Comparison of ENCODE assay signal across 9 cellular contexts in the genomic region with DNA sequence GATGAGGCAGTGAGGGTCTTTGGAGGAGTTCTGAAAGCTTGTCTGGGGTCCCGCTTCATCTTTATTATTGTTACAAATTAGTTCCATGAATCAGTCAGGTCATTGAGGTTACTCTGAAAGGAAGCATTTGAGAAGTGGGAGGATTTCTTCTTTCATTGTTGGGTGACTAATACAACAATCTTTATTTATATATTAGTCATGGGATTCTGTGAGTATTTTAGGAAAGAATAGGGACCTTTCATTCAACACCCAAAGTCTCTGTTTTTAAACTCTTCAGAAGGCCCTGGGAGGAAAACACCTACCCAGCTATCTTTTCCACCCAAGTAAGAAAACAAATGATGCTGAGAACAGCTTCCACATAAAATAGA.
DNase-seq lines count a peak whose midpoint lies in the region; TF ChIP-seq lines count a peak whose summit lies in the region.
"Had no signal": no experiment of that assay in that cellular context is flagged by ENCODE, and none has a peak within 500 bp of the region (broad histone marks: within the 10 kb centered on the region; RNA-seq: fewer than 3 reads in every experiment).

No MANE protein-coding gene starts in this region.

- TF ChIP-seq POLR2A in erythroblast (IDR thresholded peaks at IDR 0.05; ENCODE audit: low read length), result no peak

- H3K27ac Mint-ChIP-seq in glutamatergic neuron (ENCODE audit: unreplicated experiment), result no peak overlapping the region

- H3K27ac ChIP-seq in mammary epithelial cell (ENCODE audit: insufficient read depth, low read depth, low read length) (peak overlapping the region; percentile 98), mesodermal cell (ENCODE audit: low read depth, low read length, severe bottlenecking) (peak overlapping the region; percentile 58)

- no CpG with 5 or more reads among the region's 1 CpG for WGBS in mammary epithelial cell (ENCODE audit: low coverage, missing lambda C conversion rate)
- WGBS in mesodermal cell (ENCODE audit: insufficient coverage in 2 of 2), 2 experiments, result no CpG with 5 or more reads among the region's 1 CpG

- no peaks in the 10 kb centered on the region for H3K4me1 Mint-ChIP-seq in glutamatergic neuron (ENCODE audit: low read depth, unreplicated experiment)

- no TSS peak for BruUV-seq in mammary epithelial cell (replicated peaks; lab: Mats Ljungman, UMichigan)

- H3K9me3 ChIP-seq in mammary epithelial cell (replicated peaks; ENCODE audit: insufficient read depth, low read length) (no peaks in the 10 kb centered on the region), mesodermal cell (ENCODE audit: control insufficient read depth, low read length) (no peaks in the 10 kb centered on the region)

- peak overlapping the region; percentile 76 for H3K4me2 ChIP-seq in mammary epithelial cell (ENCODE audit: insufficient read depth, low read depth, low read length)

- H3K27me3 Mint-ChIP-seq in glutamatergic neuron (ENCODE audit: unreplicated experiment), result no peaks in the 10 kb centered on the region

- in situ Hi-C loops in mammary epithelial cell (cut with MboI; ENCODE audit: low sequenced_read_pairs in 2 of 2), result no loop called here

- H3K4me1 ChIP-seq in mammary epithelial cell (ENCODE audit: insufficient read depth, low read length), result peaks cover 27% of the 10 kb centered on the region
- peaks cover 6% of the 10 kb centered on the region for H3K4me1 ChIP-seq in mesodermal cell (ENCODE audit: control insufficient read depth, insufficient read depth, low read length, poor library complexity, severe bottlenecking)

- peak overlapping the region; percentile 70 for H2AFZ ChIP-seq in mammary epithelial cell (ENCODE audit: low read depth, low read length)

- no peaks in the 10 kb centered on the region for H3K36me3 Mint-ChIP-seq in glutamatergic neuron (ENCODE audit: unreplicated experiment)

- peak; percentile 33 for DNase-seq in AG09309 (ENCODE audit: low read depth)
- peak; percentile 78 for DNase-seq in LHCN-M2 (ENCODE audit: low read depth)
- DNase-seq in mammary epithelial cell, result peak; percentile 86
- DNase-seq in DMS153 (lab: John Stamatoyannopoulos, UW), result no peak
- no peak for DNase-seq in NOMO-1 (lab: John Stamatoyannopoulos, UW; ENCODE audit: unreplicated experiment in 2 of 2)
- no peak for DNase-seq in erythroblast (lab: John Stamatoyannopoulos, UW)
- DNase-seq in glutamatergic neuron, result no peak
- DNase-seq: DMS53 had no signal

- CTCF ChIA-PET in mammary epithelial cell (lab: Charles Lee; ENCODE audit: low non-redundant PET), result no interaction called here

- H3K36me3 ChIP-seq in mammary epithelial cell (ENCODE audit: insufficient read depth, low read length) (no peaks in the 10 kb centered on the region), mesodermal cell (ENCODE audit: control insufficient read depth, insufficient read depth, low read length) (no peaks in the 10 kb centered on the region)

- no peaks in the 10 kb centered on the region for H4K20me1 ChIP-seq in mammary epithelial cell (ENCODE audit: insufficient read depth, low read length)

- H3K9ac ChIP-seq in mammary epithelial cell (ENCODE audit: insufficient read depth, low read length), result peak overlapping the region; percentile 66

- intact Hi-C loops in mammary epithelial cell (cut with micrococcal nuclease), result no loop called here

- dilution Hi-C loops in mammary epithelial cell (cut with HindIII; ENCODE audit: low sequenced_read_pairs), result no loop called here

- peaks cover 5% of the 10 kb centered on the region for H3K9me3 Mint-ChIP-seq in glutamatergic neuron (ENCODE audit: unreplicated experiment)

- H3K27me3 ChIP-seq in mammary epithelial cell (ENCODE audit: insufficient read depth, low read length), result no peaks in the 10 kb centered on the region

- no peak overlapping the region for H3K4me3 ChIP-seq in AG09309 (ENCODE audit: control insufficient read depth, low read depth, low read length)
- peak overlapping the region in 1 of 3 experiments; percentile 4 for H3K4me3 ChIP-seq in mammary epithelial cell (replicated peaks in 1 of 3; ENCODE audit: insufficient read depth in 1 of 3, low read depth in 2 of 3, low read length in 3 of 3)
- no peak overlapping the region for H3K4me3 ChIP-seq in mesodermal cell (ENCODE audit: extremely low read depth, insufficient read depth, low read length, poor library complexity, severe bottlenecking)

- no peak for TF ChIP-seq CTCF in AG09309 (IDR thresholded peaks at IDR 0.05; ENCODE audit: control insufficient read depth, insufficient read depth, low read depth, low read length, missing control alignments)
- TF ChIP-seq CTCF in mammary epithelial cell (conservative IDR thresholded peaks at IDR 0.05 in 1 of 2, IDR thresholded peaks at IDR 0.05 in 1 of 2; ENCODE audit: extremely low read depth in 1 of 2, insufficient read depth in 1 of 2, low read depth in 1 of 2, low read length in 2 of 2), result no peak
- no peak for TF ChIP-seq CTCF in glutamatergic neuron (IDR thresholded peaks at IDR 0.05; ENCODE audit: partially characterized antibody, unreplicated experiment)

- no peaks in the 10 kb centered on the region for H3K79me2 ChIP-seq in mammary epithelial cell (ENCODE audit: insufficient read depth, low read length)

- H3K4me3 Mint-ChIP-seq in glutamatergic neuron (ENCODE audit: unreplicated experiment), result no peak overlapping the region

Comparison
In these comparisons a context has a peak if more than half of its experiments do, and no peak if none do; other contexts are left out.
1. DNase-seq: peak in AG09309 (single experiment), LHCN-M2 (single experiment) and mammary epithelial cell (single experiment); none in DMS153 (single experiment), NOMO-1 (0 of 2), erythroblast (0 of 2) and glutamatergic neuron (single experiment).